Comparison of ENCODE assay signal across 16 cellular contexts in the genomic region with DNA sequence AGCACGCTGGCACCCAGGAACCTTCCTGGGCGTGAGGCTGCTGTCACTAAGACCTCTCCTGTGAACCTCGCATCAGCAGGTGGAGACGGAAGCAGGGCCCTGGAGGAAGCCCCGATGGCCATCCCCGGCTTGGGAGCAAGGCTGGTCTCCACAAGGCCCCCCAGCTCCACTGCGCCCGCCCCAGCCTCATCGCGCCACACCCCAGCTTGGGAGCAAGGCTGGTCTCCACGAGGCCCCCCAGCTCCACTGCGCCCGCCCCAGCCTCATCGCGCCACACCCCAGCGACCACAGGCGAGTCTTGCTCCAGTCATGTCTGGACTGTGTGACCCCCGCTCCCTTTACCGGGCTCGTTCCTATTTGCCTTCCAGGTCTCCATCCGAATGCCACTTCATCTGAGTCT. TPM values are rescaled to one million over a fixed set of nuclear protein-coding genes. Genes with fewer than 3 reads are reported as not detected.
DNase-seq lines count a peak whose midpoint lies in the region; TF ChIP-seq lines count a peak whose summit lies in the region.
"Had no signal": no experiment of that assay in that cellular context is flagged by ENCODE, and none has a peak within 500 bp of the region (broad histone marks: within the 10 kb centered on the region; RNA-seq: fewer than 3 reads in every experiment).

No MANE protein-coding gene starts in this region.

- peaks cover 1% of the 10 kb centered on the region for H3K36me3 ChIP-seq in Caco-2 (ENCODE audit: control insufficient read depth, insufficient read depth, low read length)
- H3K36me3 ChIP-seq in OCI-LY1 (ENCODE audit: insufficient read depth, low read length), result peaks cover 70% of the 10 kb centered on the region
- peaks cover 22 to 58% of the 10 kb centered on the region in 2 donors for H3K36me3 ChIP-seq in neuronal stem cell (replicated peaks in 1 of 2; ENCODE audit: control insufficient read depth in 2 of 2, insufficient read depth in 2 of 2, low read length in 2 of 2)

- H3K18ac ChIP-seq in neuronal stem cell (ENCODE audit: low read length), result no peak overlapping the region

- H3K27me3 ChIP-seq in Caco-2 (replicated peaks; ENCODE audit: control insufficient read depth, insufficient read depth, low read length) (no peaks in the 10 kb centered on the region), OCI-LY1 (ENCODE audit: insufficient read depth, low read length) (no peaks in the 10 kb centered on the region), neuronal stem cell (ENCODE audit: control insufficient read depth in 3 of 3, insufficient read depth in 3 of 3, low read depth in 1 of 3, low read length in 3 of 3) (no peaks in the 10 kb centered on the region)

- H2AK5ac ChIP-seq in neuronal stem cell (ENCODE audit: low read depth, low read length), result no peak overlapping the region

- peaks cover 19% of the 10 kb centered on the region for H3K79me1 ChIP-seq in neuronal stem cell (ENCODE audit: low read depth, low read length)

- H3F3A ChIP-seq in OCI-LY1 (ENCODE audit: insufficient read depth, low read length), result no peaks in the 10 kb centered on the region

- no peak overlapping the region for H2BK15ac ChIP-seq in neuronal stem cell (ENCODE audit: low read length)

- H3K27ac Mint-ChIP-seq in activated T-cell treated with anti-CD3 and anti-CD28 coated beads, Interleukin-2, amount 50 U/mL, for 24 hours, result peak overlapping the region; percentile 29
- peak overlapping the region; percentile 56 for H3K27ac Mint-ChIP-seq in Caco-2 (ENCODE audit: unreplicated experiment)

- H2BK5ac ChIP-seq in neuronal stem cell (ENCODE audit: low read length), result no peak overlapping the region

- H3K4ac ChIP-seq in neuronal stem cell (ENCODE audit: low read length), result no peak overlapping the region

- BruUV-seq in Caco-2 (replicated peaks; lab: Mats Ljungman, UMichigan), result no TSS peak

- H3K4me3 Mint-ChIP-seq in activated T-cell treated with anti-CD3 and anti-CD28 coated beads, Interleukin-2, amount 50 U/mL, for 24 hours, result no peak overlapping the region
- H3K4me3 Mint-ChIP-seq in Caco-2 (ENCODE audit: unreplicated experiment), result no peak overlapping the region

- no peak for DNase-seq in activated T-cell treated with anti-CD3 and anti-CD28 coated beads, Interleukin-2, amount 50 U/mL, for 24 hours
- DNase-seq in activated T-cell treated with anti-CD3 and anti-CD28 coated beads for 4 hours (no peak), Caco-2 (no peak), neuronal stem cell (ENCODE audit: low spot score) (no peak), ACHN (no peak), NCI-H82 (lab: John Stamatoyannopoulos, UW) (no peak), ureter (ENCODE audit: low spot score) (no peak)
- DNase-seq: DMS 273 treated with DMSO at 0.1 percent for 48 hours, NCI-H1417, NCI-H1930, NCI-H2171 treated with DMSO at 0.1 percent for 48 hours, SIG-M5 had no signal

- H4K8ac ChIP-seq in neuronal stem cell (ENCODE audit: low read depth, low read length), result no peak overlapping the region

- H2AFZ ChIP-seq in OCI-LY1 (ENCODE audit: low read length) (no peak overlapping the region), neuronal stem cell (ENCODE audit: low read length) (no peak overlapping the region)

- H3K79me2 ChIP-seq in OCI-LY1 (ENCODE audit: insufficient read depth, low read length), result peaks cover 20% of the 10 kb centered on the region

- intact Hi-C loops in Caco-2 (cut with micrococcal nuclease; ENCODE audit: unreplicated experiment), result no loop called here

- H3K4me1 ChIP-seq in Caco-2 (no peaks in the 10 kb centered on the region), OCI-LY1 (ENCODE audit: insufficient read depth, low read length, severe bottlenecking) (peaks cover 44% of the 10 kb centered on the region), neuronal stem cell (ENCODE audit: control insufficient read depth in 2 of 2, insufficient read depth in 1 of 2, low read depth in 1 of 2, low read length in 2 of 2) (no peaks in the 10 kb centered on the region)

- H3K27me3 Mint-ChIP-seq in activated T-cell treated with anti-CD3 and anti-CD28 coated beads, Interleukin-2, amount 50 U/mL, for 24 hours, result no peaks in the 10 kb centered on the region
- H3K27me3 Mint-ChIP-seq in Caco-2 (ENCODE audit: insufficient read depth, unreplicated experiment), result no peaks in the 10 kb centered on the region

- H4K91ac ChIP-seq in neuronal stem cell (ENCODE audit: low read depth, low read length, poor library complexity), result no peak overlapping the region

- in situ Hi-C loops in ACHN (cut with HindIII; ENCODE audit: low pct_ligation_motif_present, low pct_unique_long_range_greater_than_20kb, low sequenced_read_pairs), result no loop called here

- H3K4me2 ChIP-seq in OCI-LY1 (ENCODE audit: low read length), result no peak overlapping the region
- H3K4me2 ChIP-seq in neuronal stem cell (ENCODE audit: insufficient read depth, low read length, poor library complexity, severe bottlenecking), result no peak overlapping the region

- H3K4me1 Mint-ChIP-seq in activated T-cell treated with anti-CD3 and anti-CD28 coated beads, Interleukin-2, amount 50 U/mL, for 24 hours (ENCODE audit: low read depth), result peaks cover 63% of the 10 kb centered on the region
- no peaks in the 10 kb centered on the region for H3K4me1 Mint-ChIP-seq in Caco-2 (ENCODE audit: low read depth, unreplicated experiment)

- H3K9ac ChIP-seq in OCI-LY1 (ENCODE audit: low read length) (no peak overlapping the region), neuronal stem cell (ENCODE audit: low read depth, low read length, poor library complexity) (peak overlapping the region; percentile 56)

- peaks cover 83% of the 10 kb centered on the region for H3K36me3 Mint-ChIP-seq in activated T-cell treated with anti-CD3 and anti-CD28 coated beads, Interleukin-2, amount 50 U/mL, for 24 hours (ENCODE audit: low read depth)
- peaks cover 40% of the 10 kb centered on the region for H3K36me3 Mint-ChIP-seq in Caco-2 (ENCODE audit: insufficient read depth, unreplicated experiment)

- H3K9me3 Mint-ChIP-seq in activated T-cell treated with anti-CD3 and anti-CD28 coated beads, Interleukin-2, amount 50 U/mL, for 24 hours, result no peaks in the 10 kb centered on the region
- H3K9me3 Mint-ChIP-seq in Caco-2 (ENCODE audit: unreplicated experiment), result no peaks in the 10 kb centered on the region

- H2BK120ac ChIP-seq in neuronal stem cell (ENCODE audit: low read depth, low read length), result no peak overlapping the region

- H2BK12ac ChIP-seq in neuronal stem cell (ENCODE audit: low read length), result no peak overlapping the region

- TF ChIP-seq CTCF in Caco-2 (IDR thresholded peaks at IDR 0.05; ENCODE audit: insufficient read depth in 1 of 2, low read depth in 1 of 2, low read length in 1 of 2, severe bottlenecking in 1 of 2, unreplicated experiment in 1 of 2) (no peak), OCI-LY1 (IDR thresholded peaks at IDR 0.05; ENCODE audit: low read length) (no peak)

- H3K9me3 ChIP-seq in Caco-2, result no peaks in the 10 kb centered on the region
- H3K9me3 ChIP-seq in OCI-LY1 (ENCODE audit: low read length), result no peaks in the 10 kb centered on the region
- no peaks in the 10 kb centered on the region for H3K9me3 ChIP-seq in neuronal stem cell (replicated peaks in 1 of 2; ENCODE audit: control insufficient read depth in 2 of 2, insufficient read depth in 1 of 2, low read depth in 1 of 2, low read length in 2 of 2)

- no peak overlapping the region for H3K14ac ChIP-seq in neuronal stem cell (ENCODE audit: low read length)

- H4K20me1 ChIP-seq in OCI-LY1 (ENCODE audit: insufficient read depth, low read length), result no peaks in the 10 kb centered on the region

- no peaks in the 10 kb centered on the region for H3K9me2 ChIP-seq in OCI-LY1 (ENCODE audit: low read depth, low read length)

- H3K4me3 ChIP-seq in Caco-2 (ENCODE audit: low read depth, low read length) (no peak overlapping the region), OCI-LY1 (ENCODE audit: low read depth, low read length, poor library complexity, severe bottlenecking) (no peak overlapping the region), neuronal stem cell (ENCODE audit: low read length in 2 of 2) (no peak overlapping the region)

- H3K27ac ChIP-seq in OCI-LY1 (ENCODE audit: low read depth, low read length, poor library complexity, severe bottlenecking), result peak overlapping the region; percentile 61
- H3K27ac ChIP-seq in neuronal stem cell (replicated peaks; ENCODE audit: low read length), result no peak overlapping the region

- WGBS in neuronal stem cell (ENCODE audit: extremely low coverage in 2 of 2, insufficient read length in 2 of 2, insufficient replicate concordance in 1 of 2), 2 donors, result no CpG with 5 or more reads among the region's 21 CpGs

- POLR2A ChIA-PET in Caco-2 (lab: Charles Lee), result no interaction called here

- H3K23ac ChIP-seq in neuronal stem cell (ENCODE audit: low read depth, low read length, poor library complexity), result peak overlapping the region; percentile 82

- CTCF ChIA-PET in Caco-2 (lab: Charles Lee), result no interaction called here

RNA-seq across cellular contexts. Expression of a gene that starts 11.0 kb away (rescaled TPM):
- total RNA-seq in Caco-2 (2022) (26.9 and 29.6 TPM in 2 replicates), ureter (12.8 TPM)
- 11.3 TPM for polyA plus RNA-seq in neuronal stem cell (2013, experiment 1 of 2)
- 11.5 TPM for polyA plus RNA-seq in neuronal stem cell (2013, experiment 2 of 2)

RNA-seq across cellular contexts. Expression of a gene that starts 29.7 kb away (rescaled TPM):
- total RNA-seq in Caco-2 (2022) (1.1 and 1.2 TPM in 2 replicates), ureter (not detected)
- polyA plus RNA-seq in neuronal stem cell (2013, experiment 1 of 2), result not detected
- not detected for polyA plus RNA-seq in neuronal stem cell (2013, experiment 2 of 2)
- total RNA-seq: Daoy, LHCN-M2 had no signal
- polyA plus RNA-seq: BJ had no signal
